36 cellular contexts compared by ENCODE assay signal in genomic region chr11:70354629-70355028, GRCh38.
"Had no signal": no experiment of that assay in that cellular context is flagged by ENCODE, and none has a peak within 500 bp of the region (broad histone marks: within the 10 kb centered on the region; RNA-seq: fewer than 3 reads in every experiment).

No MANE protein-coding gene starts in this region.

- H3K9me3 Mint-ChIP-seq: activated B cell treated with CpG ODN at 0.5 μM for 24 hours; activated CD4-positive, alpha-beta memory T cell treated with anti-CD3 and anti-CD28 coated beads for 36 hours; activated CD4-positive, alpha-beta T cell treated with anti-CD3 and anti-CD28 coated beads, Interleukin-2, amount 10 ng/mL, durations not matched to agents 24 days and 14 days; activated CD8-positive, alpha-beta T cell treated with anti-CD3 and anti-CD28 coated beads for 36 hours; activated naive CD4-positive, alpha-beta T cell treated with anti-CD3 and anti-CD28 coated beads for 36 hours; activated naive CD4-positive, alpha-beta T cell treated with anti-CD3 and anti-CD28 coated beads, Interleukin-2, amount 50 U/mL, for 72 hours; activated naive CD8-positive, alpha-beta T cell treated with anti-CD3 and anti-CD28 coated beads for 36 hours; activated T-cell treated with anti-CD3 and anti-CD28 coated beads, Interleukin-2, amount 50 U/mL, for 4 hours; activated T-cell treated with anti-CD3 and anti-CD28 coated beads, Interleukin-2, amount 50 U/mL, for 72 hours; activated T-helper 1 cell treated with anti-CD3 and anti-CD28 coated beads, Interleukin-12 subunit alpha, Interleukin-12 subunit beta, Interleukin-2, Interleukin-4 antibody, amounts not matched to agents 30 ng/mL and 10 ng/mL and 1 ng/mL, durations not matched to agents 14 hours and 24 hours and 36 hours; activated T-helper 17 cell treated with anti-CD3 and anti-CD28 coated beads, Interleukin-2, amount 50 U/mL, for 72 hours; T-helper 1 cell treated with Interleukin-12 subunit alpha and Interleukin-12 subunit beta and Interleukin-4 antibody, amounts not matched to agents 30 μg/mL and 1 μg/mL, for 36 hours; T-helper 2 cell treated with Interferon-gamma antibody and Interleukin-4, amounts not matched to agents 5 μg/mL and 100 μg/mL, for 36 hours had no signal

- H3K9me3 ChIP-seq: adrenal gland, body of pancreas, breast epithelium had no signal

- H3K27me3 Mint-ChIP-seq: activated B cell treated with CpG ODN at 0.5 μM for 24 hours; activated CD4-positive, alpha-beta memory T cell treated with anti-CD3 and anti-CD28 coated beads for 36 hours; activated CD4-positive, alpha-beta T cell treated with anti-CD3 and anti-CD28 coated beads, Interleukin-2, amount 10 ng/mL, durations not matched to agents 24 days and 14 days; activated CD8-positive, alpha-beta T cell treated with anti-CD3 and anti-CD28 coated beads for 36 hours; activated naive CD8-positive, alpha-beta T cell treated with anti-CD3 and anti-CD28 coated beads for 36 hours; activated T-helper 17 cell treated with anti-CD3 and anti-CD28 coated beads, Interleukin-2, amount 50 U/mL, for 72 hours had no signal

- H3K27me3 ChIP-seq: adrenal gland, body of pancreas, brain microvascular endothelial cell, breast epithelium had no signal

- H3K4me3 Mint-ChIP-seq: activated B cell treated with CpG ODN at 0.5 μM for 24 hours; activated CD4-positive, alpha-beta memory T cell treated with anti-CD3 and anti-CD28 coated beads for 36 hours; activated CD4-positive, alpha-beta T cell treated with anti-CD3 and anti-CD28 coated beads, Interleukin-2, amount 10 ng/mL, durations not matched to agents 24 days and 14 days; activated CD8-positive, alpha-beta T cell treated with anti-CD3 and anti-CD28 coated beads for 36 hours; activated naive CD4-positive, alpha-beta T cell treated with anti-CD3 and anti-CD28 coated beads for 36 hours; activated naive CD8-positive, alpha-beta T cell treated with anti-CD3 and anti-CD28 coated beads for 36 hours; activated T-cell treated with anti-CD3 and anti-CD28 coated beads, Interleukin-2, amount 50 U/mL, for 4 hours; activated T-cell treated with anti-CD3 and anti-CD28 coated beads, Interleukin-2, amount 50 U/mL, for 72 hours; activated T-helper 1 cell treated with anti-CD3 and anti-CD28 coated beads, Interleukin-12 subunit alpha, Interleukin-12 subunit beta, Interleukin-2, Interleukin-4 antibody, amounts not matched to agents 30 ng/mL and 10 ng/mL and 1 ng/mL, durations not matched to agents 14 hours and 24 hours and 36 hours; activated T-helper 17 cell treated with anti-CD3 and anti-CD28 coated beads, Interleukin-2, amount 50 U/mL, for 72 hours; T-helper 1 cell treated with Interleukin-12 subunit alpha and Interleukin-12 subunit beta and Interleukin-4 antibody, amounts not matched to agents 30 μg/mL and 1 μg/mL, for 36 hours; T-helper 2 cell treated with Interferon-gamma antibody and Interleukin-4, amounts not matched to agents 5 μg/mL and 100 μg/mL, for 36 hours had no signal

- ATAC-seq: activated CD8-positive, alpha-beta T cell treated with anti-CD3 and anti-CD28 coated beads for 36 hours; activated naive CD4-positive, alpha-beta T cell treated with anti-CD3 and anti-CD28 coated beads, Interleukin-2, amount 50 U/mL, for 72 hours; activated T-cell treated with anti-CD3 and anti-CD28 coated beads, Interleukin-2, amount 50 U/mL, for 4 hours; activated T-helper 17 cell treated with anti-CD3 and anti-CD28 coated beads, Interleukin-2, amount 50 U/mL, for 72 hours; body of pancreas had no signal

- H3K4me1 Mint-ChIP-seq: activated B cell treated with CpG ODN at 0.5 μM for 24 hours; activated CD4-positive, alpha-beta T cell treated with anti-CD3 and anti-CD28 coated beads, Interleukin-2, amount 10 ng/mL, durations not matched to agents 24 days and 14 days; activated naive CD8-positive, alpha-beta T cell treated with anti-CD3 and anti-CD28 coated beads for 36 hours; activated T-helper 17 cell treated with anti-CD3 and anti-CD28 coated beads, Interleukin-2, amount 50 U/mL, for 72 hours had no signal

- H3K27ac Mint-ChIP-seq: activated B cell treated with CpG ODN at 0.5 μM for 24 hours; activated CD4-positive, alpha-beta memory T cell treated with anti-CD3 and anti-CD28 coated beads for 36 hours; activated CD8-positive, alpha-beta T cell treated with anti-CD3 and anti-CD28 coated beads for 36 hours; activated naive CD4-positive, alpha-beta T cell treated with anti-CD3 and anti-CD28 coated beads for 36 hours; activated naive CD4-positive, alpha-beta T cell treated with anti-CD3 and anti-CD28 coated beads, Interleukin-2, amount 50 U/mL, for 72 hours; activated naive CD8-positive, alpha-beta T cell treated with anti-CD3 and anti-CD28 coated beads for 36 hours; activated T-cell treated with anti-CD3 and anti-CD28 coated beads, Interleukin-2, amount 50 U/mL, for 72 hours; activated T-helper 1 cell treated with anti-CD3 and anti-CD28 coated beads, Interleukin-12 subunit alpha, Interleukin-12 subunit beta, Interleukin-2, Interleukin-4 antibody, amounts not matched to agents 30 ng/mL and 10 ng/mL and 1 ng/mL, durations not matched to agents 14 hours and 24 hours and 36 hours; activated T-helper 17 cell treated with anti-CD3 and anti-CD28 coated beads, Interleukin-2, amount 50 U/mL, for 72 hours; T-helper 1 cell treated with Interleukin-12 subunit alpha and Interleukin-12 subunit beta and Interleukin-4 antibody, amounts not matched to agents 30 μg/mL and 1 μg/mL, for 36 hours; T-helper 2 cell treated with Interferon-gamma antibody and Interleukin-4, amounts not matched to agents 5 μg/mL and 100 μg/mL, for 36 hours had no signal

- H3K4me1 ChIP-seq: body of pancreas, breast epithelium had no signal

- H3K4me3 ChIP-seq: adrenal gland, body of pancreas, breast epithelium had no signal

- H3K27ac ChIP-seq: adrenal gland, body of pancreas, brain microvascular endothelial cell, breast epithelium, VCaP had no signal

- DNase-seq: activated B cell treated with CpG ODN at 0.5 μM for 24 hours; activated CD4-positive, alpha-beta memory T cell treated with anti-CD3 and anti-CD28 coated beads for 36 hours; activated CD4-positive, alpha-beta T cell treated with anti-CD3 and anti-CD28 coated beads for 4 hours; activated CD4-positive, alpha-beta T cell treated with anti-CD3 and anti-CD28 coated beads, Interleukin-2, amount 10 ng/mL, durations not matched to agents 24 days and 14 days; activated CD4-positive, alpha-beta T cell treated with anti-CD3 and anti-CD28 coated beads, Interleukin-2, amount 50 U/mL, for 1 hour; activated CD4-positive, alpha-beta T cell treated with anti-CD3 and anti-CD28 coated beads, Interleukin-2, amount 50 U/mL, for 4 hours; activated CD4-positive, CD25-positive, alpha-beta regulatory T cell treated with anti-CD3 and anti-CD28 coated beads, Interleukin-2, amount 50 U/mL, for 72 hours; activated CD8-positive, alpha-beta memory T cell treated with anti-CD3 and anti-CD28 coated beads, Interleukin-2, amount 50 U/mL, for 4 hours; activated CD8-positive, alpha-beta T cell treated with anti-CD3 and anti-CD28 coated beads for 36 hours; activated effector memory CD4-positive, alpha-beta T cell treated with anti-CD3 and anti-CD28 coated beads, Interleukin-2, amount 50 U/mL, for 16 hours; activated gamma-delta T cell treated with Interleukin-2 at 50 U/mL for 16 hours; activated naive CD4-positive, alpha-beta T cell; activated naive CD4-positive, alpha-beta T cell treated with anti-CD3 and anti-CD28 coated beads for 36 hours; activated naive CD4-positive, alpha-beta T cell treated with anti-CD3 and anti-CD28 coated beads, Interleukin-2, amount 50 U/mL, for 16 hours; activated naive CD8-positive, alpha-beta T cell treated with anti-CD3 and anti-CD28 coated beads for 36 hours; activated T-cell treated with anti-CD3 and anti-CD28 coated beads for 4 hours; activated T-cell treated with anti-CD3 and anti-CD28 coated beads, Interleukin-2, amount 50 U/mL, for 1 hour; activated T-cell treated with anti-CD3 and anti-CD28 coated beads, Interleukin-2, amount 50 U/mL, for 4 hours; activated T-cell treated with anti-CD3 and anti-CD28 coated beads, Interleukin-2, amount 50 U/mL, for 72 hours; amniotic stem cell; aorta; body of pancreas; brain microvascular endothelial cell; caudate nucleus; SW 1271; T-helper 1 cell; T-helper 2 cell; T-helper 9 cell had no signal
